ENCODE assay signal across 8 cellular contexts in genomic region chr9:89549031-89549644, GRCh38. TPM values are rescaled to one million over a fixed set of nuclear protein-coding genes. Genes with fewer than 3 reads are reported as not detected.
A peak's percentile ranks its signal among the peaks of the same experiment; 100 is the strongest.
DNase-seq lines count a peak whose midpoint lies in the region; ATAC-seq, FAIRE-seq and TF ChIP-seq lines count a peak whose summit lies in the region.

No MANE protein-coding gene starts in this region.

- H3K27me3 Mint-ChIP-seq in WTC11 (ENCODE audit: low read depth) = peaks cover 3% of the 10 kb centered on the region; the same call in 1 of the 2 replicates

- DNase-seq in SIG-M5 treated with dmso at 0.1 percent for 504 hours (lab: John Stamatoyannopoulos, UW; ENCODE audit: unreplicated experiment) (peak; percentile 79), SIG-M5 (lab: John Stamatoyannopoulos, UW) (no peak), NCI-H2107 (lab: John Stamatoyannopoulos, UW) (peak; percentile 71), WTC11 (ENCODE audit: low spot score) (peak; percentile 82), breast epithelium (ENCODE audit: low spot score in 2 of 2) (peak; percentile 45 to 73), kidney (peak; percentile 88)
- peak; percentile 90 for DNase-seq in stimulated activated CD4-positive, alpha-beta T cell treated with anti-CD3 and anti-CD28 coated beads, Interleukin-4, amount 100 ng/mL, for 1 hour

- no peak for TF ChIP-seq POLR2A in breast epithelium (IDR thresholded peaks at IDR 0.05)

- peak; percentile 80 for FAIRE-seq in kidney (lab: Jason Lieb, UNC)

- H3K9me3 ChIP-seq in breast epithelium (peaks cover 3 to 12% of the 10 kb centered on the region in 2 donors), kidney (ENCODE audit: control insufficient read depth in 1 of 2, low read length in 2 of 2) (no peaks in the 10 kb centered on the region)

- no peak overlapping the region for H3K27ac Mint-ChIP-seq in WTC11

- peaks cover 24% of the 10 kb centered on the region for H3K9me3 Mint-ChIP-seq in WTC11

- peak; percentile 84 for TF ChIP-seq CTCF in WTC11 (IDR thresholded peaks at IDR 0.05)
- peak; percentile 71 to 74 (median 72) for TF ChIP-seq CTCF in breast epithelium (IDR thresholded peaks at IDR 0.05)
- peak; percentile 90 for TF ChIP-seq CTCF in kidney (IDR thresholded peaks at IDR 0.05; ENCODE audit: borderline replicate concordance, extremely low read depth, insufficient read depth)

- no peak overlapping the region for H3K9ac ChIP-seq in kidney (ENCODE audit: low read length in 2 of 2)

- H3K36me3 Mint-ChIP-seq in WTC11 = peaks cover 18% of the 10 kb centered on the region

- H3K4me1 Mint-ChIP-seq in WTC11 = peaks cover 34% of the 10 kb centered on the region

- H3K4me3 ChIP-seq in breast epithelium (no peak overlapping the region), kidney (ENCODE audit: low read length in 2 of 2) (peak overlapping the region; percentile 45 to 57)

- H3K36me3 ChIP-seq in breast epithelium (no peaks in the 10 kb centered on the region), kidney (ENCODE audit: control insufficient read depth in 1 of 2, insufficient read depth in 2 of 2, low read length in 2 of 2) (no peaks in the 10 kb centered on the region)

- intact Hi-C loops in breast epithelium (cut with DNase I; ENCODE audit: low total_unique reads) = no loop called here
- intact Hi-C loops in kidney (cut with DNase I) = no loop called here

- no peak overlapping the region for H3K4me3 Mint-ChIP-seq in WTC11

- CTCF ChIA-PET in WTC11 (lab: Charles Lee) = interaction anchor here (0.6 to 4.1 kb wide), 50 partner anchors 9 to 572 kb away, joined by 3 to 135 read pairs (median 4); partner anchors contain the start of gene SECISBP2

- H3K27ac ChIP-seq in breast epithelium = no peak overlapping the region
- peak overlapping the region; percentile 23 to 54 for H3K27ac ChIP-seq in kidney (ENCODE audit: low read depth in 2 of 2, low read length in 2 of 2)

- no peaks in the 10 kb centered on the region for H3K27me3 ChIP-seq in breast epithelium

- ATAC-seq in HG02938 (IDR thresholded peaks at IDR 0.05; ENCODE audit: unreplicated experiment) (peak; percentile 75), WTC11 (peak; percentile 73)

- H3K4me1 ChIP-seq in breast epithelium = no peaks in the 10 kb centered on the region
- H3K4me1 ChIP-seq in kidney (ENCODE audit: control insufficient read depth in 1 of 2, insufficient read depth in 1 of 2, low read depth in 1 of 2, low read length in 2 of 2) = peaks cover 18 to 28% of the 10 kb centered on the region in 2 donors

- POLR2A ChIA-PET in WTC11 (lab: Charles Lee) = interaction anchor here (0.5 to 1.4 kb wide), 3 partner anchors 16 to 120 kb away, joined by 3 read pairs; no protein-coding TSS in a partner anchor

TF ChIP-seq in WTC11, 78 proteins besides CTCF, POLR2A, EP300 and RAD21:
- TF ChIP-seq RORB (CRISPR knock-in tag; IDR thresholded peaks at IDR 0.05) (no peak), TP53 (CRISPR knock-in tag; IDR thresholded peaks at IDR 0.05) (no peak), MLX (CRISPR knock-in tag; IDR thresholded peaks at IDR 0.05) (no peak), ZMAT4 (CRISPR knock-in tag; IDR thresholded peaks at IDR 0.05) (no peak), ETV6 (CRISPR knock-in tag; IDR thresholded peaks at IDR 0.05) (no peak), GABPB1 (CRISPR knock-in tag; IDR thresholded peaks at IDR 0.05) (no peak), MYBL2 (CRISPR knock-in tag; IDR thresholded peaks at IDR 0.05) (no peak), JAZF1 (CRISPR knock-in tag; IDR thresholded peaks at IDR 0.05) (no peak), ZBTB43 (CRISPR knock-in tag; IDR thresholded peaks at IDR 0.05) (no peak), STAT6 (CRISPR knock-in tag; conservative IDR thresholded peaks at IDR 0.05; ENCODE audit: low read depth) (no peak), CREM (CRISPR knock-in tag; IDR thresholded peaks at IDR 0.05) (no peak), ZNF263 (CRISPR knock-in tag; IDR thresholded peaks at IDR 0.05; ENCODE audit: low read depth) (no peak), RELA (CRISPR knock-in tag; IDR thresholded peaks at IDR 0.05; ENCODE audit: borderline replicate concordance) (no peak), ERG (CRISPR knock-in tag; IDR thresholded peaks at IDR 0.05) (no peak), ZNF219 (CRISPR knock-in tag; IDR thresholded peaks at IDR 0.05; ENCODE audit: borderline replicate concordance) (no peak), ZNF232 (CRISPR knock-in tag; IDR thresholded peaks at IDR 0.05) (no peak)
- TF ChIP-seq, protein P1, sequence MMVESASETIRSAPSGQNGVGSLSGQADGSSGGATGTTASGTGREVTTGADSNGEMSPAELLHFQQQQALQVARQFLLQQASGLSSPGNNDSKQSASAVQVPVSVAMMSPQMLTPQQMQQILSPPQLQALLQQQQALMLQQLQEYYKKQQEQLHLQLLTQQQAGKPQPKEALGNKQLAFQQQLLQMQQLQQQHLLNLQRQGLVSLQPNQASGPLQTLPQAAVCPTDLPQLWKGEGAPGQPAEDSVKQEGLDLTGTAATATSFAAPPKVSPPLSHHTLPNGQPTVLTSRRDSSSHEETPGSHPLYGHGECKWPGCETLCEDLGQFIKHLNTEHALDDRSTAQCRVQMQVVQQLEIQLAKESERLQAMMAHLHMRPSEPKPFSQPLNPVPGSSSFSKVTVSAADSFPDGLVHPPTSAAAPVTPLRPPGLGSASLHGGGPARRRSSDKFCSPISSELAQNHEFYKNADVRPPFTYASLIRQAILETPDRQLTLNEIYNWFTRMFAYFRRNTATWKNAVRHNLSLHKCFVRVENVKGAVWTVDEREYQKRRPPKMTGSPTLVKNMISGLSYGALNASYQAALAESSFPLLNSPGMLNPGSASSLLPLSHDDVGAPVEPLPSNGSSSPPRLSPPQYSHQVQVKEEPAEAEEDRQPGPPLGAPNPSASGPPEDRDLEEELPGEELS (CRISPR knock-in tag; IDR thresholded peaks at IDR 0.05) = no peak

RNA-seq across cellular contexts. Expression of gene SEMA4D, which starts 51.2 kb away (rescaled TPM):
- total RNA-seq in WTC11 (2021) = 60.5 to 67.8 TPM (median 65.2 TPM) in 3 replicates
- 10 to 100 TPM in 2 of 3 donors, 1 to 10 TPM in 1; 9.9 to 24.6 (median 16.1) TPM for total RNA-seq in breast epithelium
- total RNA-seq in kidney = 147 TPM
- polyA plus RNA-seq in kidney (ENCODE audit: insufficient read depth, low read depth, low replicate concordance) = 18.9 TPM

RNA-seq across cellular contexts. Expression of gene GADD45G, which starts 55.7 kb away (rescaled TPM):
- 10.6 to 13.9 TPM (median 13.5 TPM) in 3 replicates for total RNA-seq in WTC11 (2021)
- 10 to 100 TPM; 13.0 to 24.3 (median 15.8) TPM for total RNA-seq in breast epithelium
- total RNA-seq in kidney = 7.3 TPM
- 48.4 TPM for polyA plus RNA-seq in kidney (ENCODE audit: insufficient read depth, low read depth, low replicate concordance)

Comparison
In these comparisons a context has a peak if more than half of its experiments do, and no peak if none do; other contexts are left out.
1. H3K27ac ChIP-seq: peak in kidney (2 of 2); none in breast epithelium (0 of 2).
2. H3K4me3 ChIP-seq: peak in kidney (2 of 2); none in breast epithelium (0 of 3).
3. Peak in every context shown above with its lines, with median percentiles within 50 percentile points of each other: CTCF ChIP-seq.